Comparison of ENCODE assay signal across 8 cellular contexts in the genomic region with DNA sequence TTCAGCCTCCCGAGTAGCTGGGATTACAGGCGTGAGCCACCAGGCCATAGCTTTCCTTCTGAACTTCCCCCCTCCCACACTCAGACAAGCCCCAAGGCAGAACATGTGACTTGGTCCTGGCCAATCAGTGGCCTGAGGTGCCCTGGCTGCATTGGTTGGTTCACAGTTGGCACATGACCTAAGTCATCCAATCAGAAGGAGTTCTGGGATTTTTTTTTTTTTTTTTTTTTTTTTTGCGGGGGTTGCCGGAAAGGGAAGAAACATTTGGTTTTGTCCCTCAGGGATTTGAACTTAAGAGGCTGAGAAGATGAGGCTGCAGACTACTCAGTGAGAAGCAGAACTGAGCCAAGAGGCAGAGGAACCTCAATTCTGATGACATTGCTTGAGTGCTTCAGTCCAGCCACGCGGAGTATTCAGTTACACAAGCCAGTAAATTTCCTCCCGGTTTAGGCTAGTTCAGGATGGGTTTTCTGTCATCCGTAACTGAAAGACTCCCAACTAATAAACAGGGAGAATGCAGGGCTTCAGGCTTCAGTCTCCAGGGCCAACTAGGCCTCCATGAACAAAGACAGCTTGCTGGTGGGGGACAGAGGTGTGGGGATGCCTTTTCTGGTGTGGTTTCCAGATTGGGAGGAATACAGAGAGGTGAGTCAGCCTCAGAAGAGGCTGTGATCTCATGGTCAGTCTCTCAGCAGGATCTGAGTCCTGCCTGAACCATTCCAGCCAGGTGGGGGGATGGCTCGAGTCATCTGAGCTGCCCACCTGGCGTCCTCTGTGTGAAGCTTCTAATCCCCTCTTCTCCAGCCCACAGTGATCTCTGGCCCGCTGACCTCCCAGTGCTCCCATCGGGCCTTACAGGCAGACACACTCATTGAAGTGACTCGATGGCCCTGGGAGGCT. TPM values are rescaled to one million over a fixed set of nuclear protein-coding genes. Genes with fewer than 3 reads are reported as not detected.
DNase-seq lines count a peak whose midpoint lies in the region; ATAC-seq and TF ChIP-seq lines count a peak whose summit lies in the region.

No MANE protein-coding gene starts in this region.

- H3K36me3 ChIP-seq in A673 (ENCODE audit: insufficient read depth, low read length, poor library complexity, severe bottlenecking): peaks cover 14% of the 10 kb centered on the region

- H3K4me3 ChIP-seq in A673 (ENCODE audit: low read depth, low read length, poor library complexity, severe bottlenecking): no peak overlapping the region
- H3K4me3 ChIP-seq in GM12864 (ENCODE audit: low read depth, low read length): no peak overlapping the region
- peak overlapping the region; percentile 13 for H3K4me3 ChIP-seq in Jurkat, Clone E6-1 (ENCODE audit: low read length)

- TF ChIP-seq CTCF in A673 (conservative IDR thresholded peaks at IDR 0.05; ENCODE audit: low read depth, low read length) (no peak), GM12864 (IDR thresholded peaks at IDR 0.05; ENCODE audit: low read depth, low read length, missing control alignments) (no peak), nephron (IDR thresholded peaks at IDR 0.05; ENCODE audit: unreplicated experiment in 3 of 3) (no peak)

- no TSS peak for BruUV-seq in A673 (replicated peaks; lab: Mats Ljungman, UMichigan)

- H3K4me3 Mint-ChIP-seq in nephron: no peak overlapping the region

- POLR2A ChIA-PET in A673 (lab: Charles Lee; ENCODE audit: low non-redundant PET): interaction anchor here (1.0 kb wide), 1 partner anchor 9 kb away, joined by 4 read pairs; the partner anchor contains the start of gene PTMA

- no peaks in the 10 kb centered on the region for H3K9me3 ChIP-seq in A673 (ENCODE audit: low read depth, low read length, poor library complexity, severe bottlenecking)

- H3K36me3 Mint-ChIP-seq in nephron (ENCODE audit: low read depth): peaks cover 16% of the 10 kb centered on the region

- peak; percentile 83 for DNase-seq in A673 (ENCODE audit: low spot score)
- DNase-seq in GM12864 (ENCODE audit: low read depth): peak; percentile 82
- DNase-seq in Jurkat, Clone E6-1 (ENCODE audit: low read depth, low spot score): peak; percentile 76
- DNase-seq in activated CD4-positive, alpha-beta T cell treated with anti-CD3 and anti-CD28 coated beads, Interleukin-2, amount 50 U/mL, for 48 hours: peak; percentile 32 to 39
- DNase-seq in middle frontal gyrus (ENCODE audit: extremely low spot score, low spot score): no peak
- no peak for DNase-seq in inferior parietal cortex (ENCODE audit: extremely low spot score)

- H3K4me1 Mint-ChIP-seq in nephron: peaks cover 39% of the 10 kb centered on the region

- H3K27me3 ChIP-seq in A673 (replicated peaks; ENCODE audit: insufficient read depth, low read depth, low read length, poor library complexity): no peaks in the 10 kb centered on the region

- ATAC-seq in GM19397 (IDR thresholded peaks at IDR 0.05; ENCODE audit: unreplicated experiment): no peak

- intact Hi-C loops in A673 (cut with micrococcal nuclease; ENCODE audit: unreplicated experiment): loop anchor here (5.0 kb wide), 1 partner anchor 65 kb away; the partner anchor contains the start of gene PDE6D

- peak overlapping the region; percentile 13 to 64 (median 60) for H3K27ac Mint-ChIP-seq in nephron

- peak overlapping the region; percentile 68 for H3K27ac ChIP-seq in A673 (ENCODE audit: low read depth, low read length, poor library complexity, severe bottlenecking)

- CTCF ChIA-PET in A673 (lab: Charles Lee): interaction anchor here (0.6 to 0.7 kb wide), 2 partner anchors 11 to 12 kb away, joined by 4 read pairs; no protein-coding TSS in a partner anchor

- H3K27me3 Mint-ChIP-seq in nephron (ENCODE audit: low read depth): peaks cover 4% of the 10 kb centered on the region

- peaks cover 10% of the 10 kb centered on the region for H3K4me1 ChIP-seq in A673 (ENCODE audit: insufficient read depth, low read length, poor library complexity, severe bottlenecking)

- no peaks in the 10 kb centered on the region for H3K9me3 Mint-ChIP-seq in nephron

RNA-seq across cellular contexts. Expression of gene PTMA, which starts 9.2 kb away (rescaled TPM):
- total RNA-seq in A673 (2021): 1,708 and 1,722 TPM in 2 replicates
- 4,686 TPM for polyA plus RNA-seq in Jurkat, Clone E6-1 (2012; ENCODE audit: insufficient read depth, insufficient read length)

Comparison
In these comparisons a context has a peak if more than half of its experiments do, and no peak if none do; other contexts are left out.
1. DNase-seq: peak in A673 (single experiment), GM12864 (single experiment), Jurkat, Clone E6-1 (single experiment) and activated CD4-positive, alpha-beta T cell treated with anti-CD3 and anti-CD28 coated beads, Interleukin-2, amount 50 U/mL, for 48 hours (2 of 2); none in middle frontal gyrus (single experiment) and inferior parietal cortex (single experiment).